In genomic region chr11:126725043-126725442, GRCh38 we compare ENCODE assay signal across 2 cellular contexts.
A peak's percentile ranks its signal among the peaks of the same experiment; 100 is the strongest.
TF ChIP-seq lines count a peak whose summit lies in the region.

No MANE protein-coding gene starts in this region.

TF ChIP-seq in HepG2, 621 proteins besides CTCF, POLR2A, EP300 and RAD21:
- TF ChIP-seq GMEB1 (CRISPR knock-in tag; IDR thresholded peaks at IDR 0.05; ENCODE audit: borderline replicate concordance), result no peak
- peak; percentile 36; the same call in 1 of the 2 replicates for TF ChIP-seq USF2 (IDR thresholded peaks at IDR 0.05; ENCODE audit: low read depth, low read length)
- TF ChIP-seq USF2 (CRISPR knock-in tag; IDR thresholded peaks at IDR 0.05; ENCODE audit: borderline replicate concordance), result no peak
- peak; percentile 83 for TF ChIP-seq RAD51 (IDR thresholded peaks at IDR 0.05; ENCODE audit: borderline replicate concordance)
TF ChIP-seq in HepG2: peak in this region for 2.

TF ChIP-seq in SK-N-SH treated with all-trans-retinoic acid at 6 μM for 48 hours, 23 proteins besides CTCF, POLR2A, EP300 and RAD21 (continued from another document):
- TF ChIP-seq TSHZ2 (CRISPR knock-in tag; IDR thresholded peaks at IDR 0.05) (no peak), CSRNP3 (CRISPR knock-in tag; IDR thresholded peaks at IDR 0.05) (no peak), ZNF70 (CRISPR knock-in tag; IDR thresholded peaks at IDR 0.05) (no peak), CREB5 (CRISPR knock-in tag; IDR thresholded peaks at IDR 0.05; ENCODE audit: low read depth) (no peak), BACH2 (CRISPR knock-in tag; IDR thresholded peaks at IDR 0.05; ENCODE audit: borderline replicate concordance) (no peak)
